In genomic region chr2:54646170-54646927, GRCh38 we compare ENCODE assay signal across 14 cellular contexts.
"Had no signal": no experiment of that assay in that cellular context is flagged by ENCODE, and none has a peak within 500 bp of the region (broad histone marks: within the 10 kb centered on the region; RNA-seq: fewer than 3 reads in every experiment).

No MANE protein-coding gene starts in this region.

- H3K27ac Mint-ChIP-seq: activated CD4-positive, alpha-beta T cell treated with anti-CD3 and anti-CD28 coated beads, Interleukin-2, amount 10 ng/mL, durations not matched to agents 24 days and 14 days; activated T-helper 1 cell treated with anti-CD3 and anti-CD28 coated beads, Interleukin-12 subunit alpha, Interleukin-12 subunit beta, Interleukin-2, Interleukin-4 antibody, amounts not matched to agents 30 ng/mL and 10 ng/mL and 1 ng/mL, durations not matched to agents 14 hours and 24 hours and 36 hours; memory B cell had no signal

- H3K4me3 ChIP-seq: colonic mucosa, gastrocnemius medialis, tibial nerve, vagina had no signal

- DNase-seq: activated CD4-positive, alpha-beta T cell treated with anti-CD3 and anti-CD28 coated beads, Interleukin-2, amount 10 ng/mL, durations not matched to agents 24 days and 14 days; activated CD4-positive, CD25-positive, alpha-beta regulatory T cell; activated naive CD4-positive, alpha-beta T cell; colonic mucosa; gastrocnemius medialis; islet precursor cell; stimulated activated CD4-positive, alpha-beta T cell treated with anti-CD3 and anti-CD28 coated beads, Interleukin-12 subunit alpha, Interleukin-12 subunit beta, amount 100 ng/mL, for 4 hours; stimulated activated CD4-positive, alpha-beta T cell treated with anti-CD3 and anti-CD28 coated beads, Interleukin-2, amount 100 ng/mL, for 24 hours; substantia nigra had no signal

- H3K4me1 ChIP-seq: colonic mucosa, vagina had no signal

- H3K4me3 Mint-ChIP-seq: activated CD4-positive, alpha-beta T cell treated with anti-CD3 and anti-CD28 coated beads, Interleukin-2, amount 10 ng/mL, durations not matched to agents 24 days and 14 days; activated T-helper 1 cell treated with anti-CD3 and anti-CD28 coated beads, Interleukin-12 subunit alpha, Interleukin-12 subunit beta, Interleukin-2, Interleukin-4 antibody, amounts not matched to agents 30 ng/mL and 10 ng/mL and 1 ng/mL, durations not matched to agents 14 hours and 24 hours and 36 hours; memory B cell had no signal

- H3K9me3 ChIP-seq: colonic mucosa, gastrocnemius medialis, tibial nerve, vagina had no signal

- H3K9me3 Mint-ChIP-seq: activated CD4-positive, alpha-beta T cell treated with anti-CD3 and anti-CD28 coated beads, Interleukin-2, amount 10 ng/mL, durations not matched to agents 24 days and 14 days; activated T-helper 1 cell treated with anti-CD3 and anti-CD28 coated beads, Interleukin-12 subunit alpha, Interleukin-12 subunit beta, Interleukin-2, Interleukin-4 antibody, amounts not matched to agents 30 ng/mL and 10 ng/mL and 1 ng/mL, durations not matched to agents 14 hours and 24 hours and 36 hours; memory B cell had no signal

- H3K27me3 Mint-ChIP-seq: activated CD4-positive, alpha-beta T cell treated with anti-CD3 and anti-CD28 coated beads, Interleukin-2, amount 10 ng/mL, durations not matched to agents 24 days and 14 days; memory B cell had no signal

- H3K4me1 Mint-ChIP-seq: memory B cell had no signal

- H3K27me3 ChIP-seq: colonic mucosa, gastrocnemius medialis, tibial nerve, vagina had no signal

- ATAC-seq: gastrocnemius medialis, left lobe of liver had no signal

- H3K27ac ChIP-seq: colonic mucosa, gastrocnemius medialis, tibial nerve, vagina had no signal
